Comparison of ENCODE assay signal across 23 cellular contexts in genomic region chr2:147549054-147549453, GRCh38.
"Had no signal": no experiment of that assay in that cellular context is flagged by ENCODE, and none has a peak within 500 bp of the region (broad histone marks: within the 10 kb centered on the region; RNA-seq: fewer than 3 reads in every experiment).

No MANE protein-coding gene starts in this region.

- H3K4me3 ChIP-seq: hepatocyte, left ventricle myocardium inferior, lung, ovary, right atrium auricular region, right lobe of liver, skin epidermis, testis, thyroid gland, transverse colon, upper lobe of left lung, vagina had no signal

- H3K27me3 ChIP-seq: hepatocyte, ovary, right atrium auricular region, right lobe of liver, testis, thyroid gland, transverse colon, upper lobe of left lung, vagina had no signal

- H3K4me2 ChIP-seq: hepatocyte had no signal

- H3K27ac ChIP-seq: hepatocyte, left ventricle myocardium inferior, ovary, right atrium auricular region, right lobe of liver, skin epidermis, testis, thyroid gland, transverse colon, upper lobe of left lung, vagina had no signal

- H3K9me3 Mint-ChIP-seq: natural killer cell treated with Interleukin-12 subunit alpha and Interleukin-12 subunit beta and Interleukin-15 and Interleukin-18, amount 100 ng/mL, for 72 hours; stimulated activated effector memory CD8-positive, alpha-beta T cell treated with anti-CD3 and anti-CD28 coated beads, Interleukin-12 subunit alpha, Interleukin-12 subunit beta, amount 100 ng/mL, for 72 hours had no signal

- H3K27me3 Mint-ChIP-seq: stimulated activated naive CD8-positive, alpha-beta T cell treated with anti-CD3 and anti-CD28 coated beads, Interleukin-15, amount 100 ng/mL, for 72 hours had no signal

- H3K36me3 ChIP-seq: left ventricle myocardium inferior, ovary, right atrium auricular region, right lobe of liver, thyroid gland, transverse colon, upper lobe of left lung, vagina had no signal

- H3K4me3 Mint-ChIP-seq: mesothelial cell of epicardium; naive thymus-derived CD4-positive, alpha-beta T cell; natural killer cell treated with Interleukin-12 subunit alpha and Interleukin-12 subunit beta and Interleukin-15 and Interleukin-18, amount 100 ng/mL, for 72 hours; stimulated activated effector memory CD8-positive, alpha-beta T cell treated with anti-CD3 and anti-CD28 coated beads, Interleukin-12 subunit alpha, Interleukin-12 subunit beta, amount 100 ng/mL, for 72 hours; stimulated activated naive CD8-positive, alpha-beta T cell treated with anti-CD3 and anti-CD28 coated beads, Interleukin-15, amount 100 ng/mL, for 72 hours had no signal

- H3K79me2 ChIP-seq: hepatocyte had no signal

- H3K9me3 ChIP-seq: ovary, right atrium auricular region, right lobe of liver, testis, thyroid gland, transverse colon, vagina had no signal

- H3K4me1 Mint-ChIP-seq: stimulated activated effector memory CD8-positive, alpha-beta T cell treated with anti-CD3 and anti-CD28 coated beads, Interleukin-12 subunit alpha, Interleukin-12 subunit beta, amount 100 ng/mL, for 72 hours; stimulated activated naive CD8-positive, alpha-beta T cell treated with anti-CD3 and anti-CD28 coated beads, Interleukin-15, amount 100 ng/mL, for 72 hours had no signal

- H3K36me3 Mint-ChIP-seq: mesothelial cell of epicardium; natural killer cell treated with Interleukin-12 subunit alpha and Interleukin-12 subunit beta and Interleukin-15 and Interleukin-18, amount 100 ng/mL, for 72 hours; stimulated activated effector memory CD8-positive, alpha-beta T cell treated with anti-CD3 and anti-CD28 coated beads, Interleukin-12 subunit alpha, Interleukin-12 subunit beta, amount 100 ng/mL, for 72 hours had no signal

- H3K4me1 ChIP-seq: right lobe of liver, testis, thyroid gland, transverse colon, upper lobe of left lung, vagina had no signal

- H3K27ac Mint-ChIP-seq: mesothelial cell of epicardium; naive thymus-derived CD4-positive, alpha-beta T cell; natural killer cell treated with Interleukin-12 subunit alpha and Interleukin-12 subunit beta and Interleukin-15 and Interleukin-18, amount 100 ng/mL, for 72 hours; progenitor cell of endocrine pancreas; stimulated activated effector memory CD8-positive, alpha-beta T cell treated with anti-CD3 and anti-CD28 coated beads, Interleukin-12 subunit alpha, Interleukin-12 subunit beta, amount 100 ng/mL, for 72 hours; stimulated activated naive CD8-positive, alpha-beta T cell treated with anti-CD3 and anti-CD28 coated beads, Interleukin-15, amount 100 ng/mL, for 72 hours had no signal

- DNase-seq: islet precursor cell; left ventricle myocardium inferior; mesendoderm; naive thymus-derived CD4-positive, alpha-beta T cell; ovary; right lobe of liver; stimulated activated CD4-positive, alpha-beta T cell treated with anti-CD3 and anti-CD28 coated beads, Interleukin-4, amount 100 ng/mL, for 24 hours; stimulated activated naive CD4-positive, alpha-beta T cell treated with Interleukin-2 at 50 U/mL for 16 hours; stimulated activated naive CD8-positive, alpha-beta T cell treated with anti-CD3 and anti-CD28 coated beads, Interleukin-15, amount 100 ng/mL, for 72 hours; substantia nigra; testis; thyroid gland; transverse colon; upper lobe of left lung had no signal

- H2AFZ ChIP-seq: hepatocyte had no signal
